ENCODE assay signal across 34 cellular contexts in genomic region chr1:88104886-88105285, GRCh38.
"Had no signal": no experiment of that assay in that cellular context is flagged by ENCODE, and none has a peak within 500 bp of the region (broad histone marks: within the 10 kb centered on the region; RNA-seq: fewer than 3 reads in every experiment).

No MANE protein-coding gene starts in this region.

- H3K4me3 ChIP-seq: MG63 had no signal

- H3K36me3 ChIP-seq: MG63 had no signal

- H3K27me3 ChIP-seq: MG63 had no signal

- H3K9me3 ChIP-seq: MG63 had no signal

- DNase-seq: Kasumi-1, MG63, MM.1S, MV-4-11, NCI-H1048, NCI-H1092, NCI-H1092 treated with DMSO at 0.1 percent for 48 hours, NCI-H1105, NCI-H1105 treated with DMSO at 0.1 percent for 48 hours, NCI-H1417, NCI-H1417 treated with DMSO at 0.1 percent for 48 hours, NCI-H1436, NCI-H1436 treated with DMSO at 0.1 percent for 48 hours, NCI-H146, NCI-H1694, NCI-H1694 treated with DMSO at 0.1 percent for 48 hours, NCI-H187, NCI-H187 treated with DMSO at 0.1 percent for 48 hours, NCI-H1930, NCI-H2029, NCI-H2029 treated with DMSO at 0.1 percent for 48 hours, NCI-H2081, NCI-H2081 treated with DMSO at 0.1 percent for 48 hours, NCI-H2107, NCI-H2171, NCI-H2171 treated with DMSO at 0.1 percent for 48 hours, NCI-H2227 treated with DMSO at 0.1 percent for 48 hours, NCI-H345, NCI-H446, NCI-H446 treated with DMSO at 0.1 percent for 48 hours, NCI-H510A, NCI-H510A treated with DMSO at 0.1 percent for 48 hours, NCI-H524, NCI-H524 treated with DMSO at 0.1 percent for 48 hours had no signal
